ENCODE assay signal across 8 cellular contexts in the genomic region with DNA sequence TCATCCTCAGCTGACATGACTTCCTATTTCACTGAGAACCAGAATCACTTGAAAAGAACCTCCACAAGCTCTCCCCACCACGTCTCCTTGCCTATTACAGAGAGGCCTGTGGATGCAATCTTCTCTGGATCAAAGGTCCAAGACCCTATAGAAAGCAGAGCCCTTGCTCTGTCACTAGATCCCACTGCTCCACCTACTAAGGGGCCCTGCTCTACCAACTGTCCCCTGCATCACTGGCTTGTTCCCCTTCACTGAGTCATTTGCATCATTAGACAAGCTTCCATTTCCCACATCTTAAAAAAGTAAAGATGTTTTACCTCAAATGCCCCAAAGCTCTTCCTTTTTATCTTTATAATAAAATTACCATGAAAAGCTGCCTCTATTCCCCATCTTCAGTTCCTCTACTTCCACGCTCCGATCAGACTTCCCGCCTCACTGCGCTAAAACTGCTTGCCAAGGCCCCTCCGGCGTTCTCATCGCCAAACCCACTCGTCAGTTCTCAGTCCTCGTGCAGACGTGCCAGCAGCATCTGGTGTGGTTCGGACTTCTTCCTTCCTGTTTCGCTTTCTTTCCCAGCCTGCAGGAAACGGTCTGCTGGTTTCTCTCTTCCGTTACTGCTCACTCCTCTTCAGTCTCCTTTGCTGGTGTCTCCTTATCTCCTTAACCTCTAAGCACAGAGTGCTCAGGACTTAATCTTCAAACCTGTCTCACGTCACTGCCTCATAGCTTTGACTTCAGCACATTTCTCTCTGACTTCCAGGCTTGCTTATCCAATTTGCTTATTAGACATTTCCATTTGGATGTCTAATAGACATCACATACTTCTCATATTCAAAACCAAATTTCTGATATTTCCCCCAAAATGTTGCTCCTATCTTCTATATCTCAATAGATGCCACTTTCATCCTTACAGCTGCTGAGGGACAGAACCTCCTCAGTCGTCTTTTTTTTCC. TPM values are rescaled to one million over a fixed set of nuclear protein-coding genes. Genes with fewer than 3 reads are reported as not detected.
DNase-seq lines count a peak whose midpoint lies in the region; ATAC-seq and TF ChIP-seq lines count a peak whose summit lies in the region.

No MANE protein-coding gene starts in this region.

- no peaks in the 10 kb centered on the region for H3K27me3 Mint-ChIP-seq in activated CD8-positive, alpha-beta T cell treated with anti-CD3 and anti-CD28 coated beads for 36 hours

- H3K4me1 ChIP-seq in DND-41 (ENCODE audit: insufficient read depth, low read length) = peaks cover 96% of the 10 kb centered on the region
- no peaks in the 10 kb centered on the region for H3K4me1 ChIP-seq in trophoblast cell (ENCODE audit: control insufficient read depth in 1 of 2, insufficient read depth in 2 of 2, low read length in 2 of 2)
- H3K4me1 ChIP-seq in uterus = no peaks in the 10 kb centered on the region

- H3K23ac ChIP-seq in trophoblast cell (ENCODE audit: low read length) = no peak overlapping the region

- TF ChIP-seq CTCF in DND-41 (IDR thresholded peaks at IDR 0.05; ENCODE audit: borderline replicate concordance, extremely low read depth, low read length, poor library complexity, severe bottlenecking) (no peak), uterus (IDR thresholded peaks at IDR 0.05) (no peak)
- no peak for TF ChIP-seq CTCF in activated CD8-positive, alpha-beta T cell treated with anti-CD3 and anti-CD28 coated beads for 36 hours (IDR thresholded peaks at IDR 0.05)

- H3K79me1 ChIP-seq in trophoblast cell (ENCODE audit: low read length) = no peaks in the 10 kb centered on the region

- peak overlapping the region; percentile 66 for H2AFZ ChIP-seq in DND-41 (ENCODE audit: low read depth, low read length)
- H2AFZ ChIP-seq in trophoblast cell (ENCODE audit: insufficient read depth, low read length, poor library complexity) = no peak overlapping the region

- H2BK12ac ChIP-seq in trophoblast cell (ENCODE audit: low read length) = no peak overlapping the region

- H3K4me1 Mint-ChIP-seq in activated CD8-positive, alpha-beta T cell treated with anti-CD3 and anti-CD28 coated beads for 36 hours (ENCODE audit: low read depth) = peaks cover 42% of the 10 kb centered on the region

- intact Hi-C loops in activated CD8-positive, alpha-beta T cell treated with anti-CD3 and anti-CD28 coated beads for 36 hours (cut with micrococcal nuclease) = loop anchor here (10.0 kb wide), 1 partner anchor 88 kb away; no protein-coding TSS in a partner anchor
- intact Hi-C loops in uterus (cut with DNase I; ENCODE audit: low total_unique reads) = no loop called here

- ATAC-seq in DND-41 (ENCODE audit: insufficient read depth, low read depth) (peak; percentile 77), GM21423 (IDR thresholded peaks at IDR 0.05; ENCODE audit: unreplicated experiment) (peak; percentile 77), esophagus mucosa (peak; percentile 54)
- peak; percentile 84 for ATAC-seq in activated CD8-positive, alpha-beta T cell treated with anti-CD3 and anti-CD28 coated beads for 36 hours

- H3K36me3 Mint-ChIP-seq in activated CD8-positive, alpha-beta T cell treated with anti-CD3 and anti-CD28 coated beads for 36 hours (ENCODE audit: low read depth) = peaks cover 7% of the 10 kb centered on the region

- no peak overlapping the region for H3K27ac Mint-ChIP-seq in activated CD8-positive, alpha-beta T cell treated with anti-CD3 and anti-CD28 coated beads for 36 hours

- H3K9me3 Mint-ChIP-seq in activated CD8-positive, alpha-beta T cell treated with anti-CD3 and anti-CD28 coated beads for 36 hours = peaks cover under 1% of the 10 kb centered on the region

- H3K9ac ChIP-seq in DND-41 (ENCODE audit: low read depth, low read length) = peak overlapping the region; percentile 65
- no peak overlapping the region for H3K9ac ChIP-seq in trophoblast cell (ENCODE audit: low read length)

- H4K20me1 ChIP-seq in DND-41 (ENCODE audit: insufficient read depth, low read length) = no peaks in the 10 kb centered on the region

- H4K8ac ChIP-seq in trophoblast cell (ENCODE audit: low read depth, low read length) = no peak overlapping the region

- H2AK5ac ChIP-seq in trophoblast cell (ENCODE audit: low read length) = no peak overlapping the region

- H4K91ac ChIP-seq in trophoblast cell (ENCODE audit: low read depth, low read length) = no peak overlapping the region

- H3K4me3 ChIP-seq in DND-41 (ENCODE audit: low read depth in 1 of 2, low read length in 2 of 2) (peak overlapping the region; percentile 37 to 59; a peak in 3 of 4 replicates), trophoblast cell (ENCODE audit: low read depth, low read length) (no peak overlapping the region), uterus (peak overlapping the region; percentile 0 to 12)

- no peak overlapping the region for H2BK5ac ChIP-seq in trophoblast cell (ENCODE audit: low read depth, low read length, poor library complexity)

- no CpG with 5 or more reads among the region's 17 CpGs for WGBS in trophoblast cell (ENCODE audit: extremely low coverage, insufficient coverage, insufficient read length)

- TF ChIP-seq POLR2A in uterus (IDR thresholded peaks at IDR 0.05) = no peak

- H3K79me2 ChIP-seq in DND-41 (ENCODE audit: insufficient read depth, low read length) (peaks cover 59% of the 10 kb centered on the region), trophoblast cell (ENCODE audit: control insufficient read depth, insufficient read depth, low read length, poor library complexity) (no peaks in the 10 kb centered on the region)

- peak overlapping the region; percentile 88 for H3K27ac ChIP-seq in DND-41 (ENCODE audit: low read length)
- peak overlapping the region; percentile 100 for H3K27ac ChIP-seq in KOPT-K1 (ENCODE audit: low read depth, low read length, poor library complexity, severe bottlenecking)
- no peak overlapping the region for H3K27ac ChIP-seq in trophoblast cell (ENCODE audit: low read depth, low read length)
- H3K27ac ChIP-seq in uterus = peak overlapping the region; percentile 60 to 65

- H3K27me3 ChIP-seq in DND-41 (ENCODE audit: insufficient read depth, low read length, poor library complexity) (no peaks in the 10 kb centered on the region), trophoblast cell (ENCODE audit: insufficient read depth, low read length) (no peaks in the 10 kb centered on the region), uterus (no peaks in the 10 kb centered on the region)

- H3K4me3 Mint-ChIP-seq in activated CD8-positive, alpha-beta T cell treated with anti-CD3 and anti-CD28 coated beads for 36 hours = no peak overlapping the region

- DNase-seq in DND-41 (peak; percentile 94), trophoblast cell (peak; percentile 73 to 79), uterus (peak; percentile 63 to 68), NCI-H1105 (lab: John Stamatoyannopoulos, UW) (no peak)
- DNase-seq in activated CD8-positive, alpha-beta T cell treated with anti-CD3 and anti-CD28 coated beads for 36 hours = peak; percentile 82

- POLR2A ChIA-PET in activated CD8-positive, alpha-beta T cell treated with anti-CD3 and anti-CD28 coated beads for 36 hours (lab: Charles Lee) = interaction anchor here (0.8 to 1.8 kb wide), 7 partner anchors 8 to 87 kb away, joined by 3 to 8 read pairs (median 5); no protein-coding TSS in a partner anchor

- H3K9me3 ChIP-seq in DND-41 (ENCODE audit: insufficient read depth, low read length, severe bottlenecking) = peaks cover 4% of the 10 kb centered on the region
- H3K9me3 ChIP-seq in KOPT-K1 (ENCODE audit: insufficient read depth, low read length, poor library complexity, severe bottlenecking) = peaks cover 11% of the 10 kb centered on the region
- H3K9me3 ChIP-seq in trophoblast cell (ENCODE audit: insufficient read depth, low read depth, low read length) = peaks cover 2% of the 10 kb centered on the region
- H3K9me3 ChIP-seq in uterus = no peaks in the 10 kb centered on the region

- CTCF ChIA-PET in activated CD8-positive, alpha-beta T cell treated with anti-CD3 and anti-CD28 coated beads for 36 hours (lab: Charles Lee) = interaction anchor here (1.2 kb wide), 1 partner anchor 88 kb away, joined by 8 read pairs; no protein-coding TSS in a partner anchor

- no peak overlapping the region for H3K14ac ChIP-seq in trophoblast cell (ENCODE audit: low read length)

- no peak overlapping the region for H2BK120ac ChIP-seq in trophoblast cell (ENCODE audit: insufficient read depth, low read length, poor library complexity)

- peaks cover 30% of the 10 kb centered on the region for H3K36me3 ChIP-seq in DND-41 (ENCODE audit: insufficient read depth, low read length)
- H3K36me3 ChIP-seq in KOPT-K1 (ENCODE audit: insufficient read depth, low read length) = peaks cover 81% of the 10 kb centered on the region
- H3K36me3 ChIP-seq in trophoblast cell (ENCODE audit: control insufficient read depth in 1 of 2, insufficient read depth in 2 of 2, low read length in 2 of 2) = peaks cover 0 to 2% of the 10 kb centered on the region in 2 experiments
- H3K36me3 ChIP-seq in uterus = no peaks in the 10 kb centered on the region

- H3K4me2 ChIP-seq in DND-41 (ENCODE audit: insufficient read depth, low read length) = peak overlapping the region; percentile 71
- no peak overlapping the region for H3K4me2 ChIP-seq in trophoblast cell (ENCODE audit: low read length)

- no peak overlapping the region for H3K18ac ChIP-seq in trophoblast cell (ENCODE audit: low read length)

- no peak overlapping the region for H3K4ac ChIP-seq in trophoblast cell (ENCODE audit: low read depth, low read length)

- H4K12ac ChIP-seq in trophoblast cell (ENCODE audit: low read depth, low read length) = no peak overlapping the region

RNA-seq across cellular contexts. Expression of a gene that starts 40.5 kb away (rescaled TPM):
- 1 to 10 TPM; 1.6 to 2.2 TPM for total RNA-seq in activated CD8-positive, alpha-beta T cell treated with anti-CD3 and anti-CD28 coated beads for 36 hours
- 10.3 TPM for total RNA-seq in esophagus mucosa
- 3.6 and 4.2 TPM in 2 replicates for polyA plus RNA-seq in trophoblast cell (2013)
- 10 to 100 TPM in 2 of 4 donors, 1 to 10 TPM in 2; 2.6 to 72.0 (median 9.5) TPM for total RNA-seq in uterus
